Comparison of ENCODE assay signal across 10 cellular contexts in genomic region chr4:126627255-126627654, GRCh38.
DNase-seq lines count a peak whose midpoint lies in the region; ATAC-seq, FAIRE-seq and TF ChIP-seq lines count a peak whose summit lies in the region.
"Had no signal": no experiment of that assay in that cellular context is flagged by ENCODE, and none has a peak within 500 bp of the region (broad histone marks: within the 10 kb centered on the region; RNA-seq: fewer than 3 reads in every experiment).

No MANE protein-coding gene starts in this region.

- SMC1A ChIA-PET in GM12878 (lab: Charles Lee; ENCODE audit: uncharacterized antibody, unreplicated experiment): no interaction called here

- no peak overlapping the region for H2BK15ac ChIP-seq in mesendoderm (replicated peaks; ENCODE audit: low read depth)

- no peak overlapping the region for H3K56ac ChIP-seq in mesendoderm (ENCODE audit: low read length)

- H3K18ac ChIP-seq in mesendoderm (ENCODE audit: low read length): no peak overlapping the region

- H4K8ac ChIP-seq in mesendoderm (ENCODE audit: low read depth, low read length): no peak overlapping the region

- CTCF ChIA-PET in GM12878 (lab: Yijun Ruan, JAX): interaction anchor here (0.6 kb wide), 1 partner anchor 341 kb away, joined by 3 read pairs; no protein-coding TSS in a partner anchor

- in situ Hi-C loops in GM12878 (cut with MboI): no loop called here

- H3K4me1 ChIP-seq in GM12878 (ENCODE audit: control insufficient read depth, insufficient read depth, low read length) (no peaks in the 10 kb centered on the region), mesendoderm (ENCODE audit: control insufficient read depth, low read depth, low read length) (no peaks in the 10 kb centered on the region)
- H3K4me1 ChIP-seq: pancreas had no signal

- ATAC-seq in GM12878: peak; percentile 64; the same call in 2 of the 3 replicates
- no peak for ATAC-seq in activated naive CD4-positive, alpha-beta T cell treated with anti-CD3 and anti-CD28 coated beads, Interleukin-2, amount 50 U/mL, for 72 hours
- ATAC-seq in GM18502 (IDR thresholded peaks at IDR 0.05; ENCODE audit: poor library complexity, unreplicated experiment): no peak
- ATAC-seq: pancreas had no signal

- no peak overlapping the region for H2AK5ac ChIP-seq in mesendoderm (ENCODE audit: low read length)

- no peaks in the 10 kb centered on the region for H3K9me3 ChIP-seq in GM12878 (replicated peaks; ENCODE audit: control insufficient read depth, insufficient read depth, low read length)
- H3K9me3 ChIP-seq: pancreas had no signal

- H3K79me2 ChIP-seq in GM12878 (ENCODE audit: control insufficient read depth, insufficient read depth, low read length) (no peaks in the 10 kb centered on the region), mesendoderm (ENCODE audit: control insufficient read depth, insufficient read depth, low read length) (no peaks in the 10 kb centered on the region)

- H3K27ac ChIP-seq in GM12878 (ENCODE audit: control insufficient read depth, insufficient read depth) (no peak overlapping the region), mesendoderm (ENCODE audit: low read depth, low read length) (no peak overlapping the region)
- H3K27ac ChIP-seq: pancreas had no signal

- TF ChIP-seq EP300 in GM12878 (IDR thresholded peaks at IDR 0.05; ENCODE audit: borderline replicate concordance in 1 of 2, control insufficient read depth in 1 of 2, low read depth in 2 of 2, low read length in 2 of 2): no peak

- H3K27ac Mint-ChIP-seq in activated naive CD4-positive, alpha-beta T cell treated with anti-CD3 and anti-CD28 coated beads, Interleukin-2, amount 50 U/mL, for 72 hours: no peak overlapping the region

- H3K9me3 Mint-ChIP-seq in activated naive CD4-positive, alpha-beta T cell treated with anti-CD3 and anti-CD28 coated beads, Interleukin-2, amount 50 U/mL, for 72 hours: peaks cover 4 to 19% of the 10 kb centered on the region in 2 donors

- RAD21 ChIA-PET in GM12878 (lab: Charles Lee; ENCODE audit: unreplicated experiment): no interaction called here

- H2BK120ac ChIP-seq in mesendoderm (ENCODE audit: low read depth, low read length): no peak overlapping the region

- FAIRE-seq in GM12878 (lab: Jason Lieb, UNC): no peak
- FAIRE-seq: pancreas had no signal

- no peak for TF ChIP-seq POLR2A in GM12878 (IDR thresholded peaks at IDR 0.05; ENCODE audit: low read depth, low read length)

- no peaks in the 10 kb centered on the region for H4K20me1 ChIP-seq in GM12878 (ENCODE audit: control insufficient read depth, insufficient read depth)

- H3K27me3 ChIP-seq in GM12878 (replicated peaks in 1 of 2; ENCODE audit: control insufficient read depth in 2 of 2, insufficient read depth in 2 of 2, low read length in 1 of 2) (no peaks in the 10 kb centered on the region), mesendoderm (ENCODE audit: insufficient read depth, low read length, poor library complexity) (no peaks in the 10 kb centered on the region)
- H3K27me3 ChIP-seq: pancreas had no signal

- no peak overlapping the region for H3K4ac ChIP-seq in mesendoderm (ENCODE audit: low read depth, low read length)

- DNase-seq in GM12865 (ENCODE audit: low read depth) (peak; percentile 8), LoVo (ENCODE audit: low spot score) (peak; percentile 2), GM12878 (ENCODE audit: low read depth, low spot score) (no peak), mesendoderm (peak; percentile 39)
- DNase-seq in activated naive CD4-positive, alpha-beta T cell treated with anti-CD3 and anti-CD28 coated beads, Interleukin-2, amount 50 U/mL, for 72 hours (ENCODE audit: low spot score in 2 of 2): no peak
- no peak for DNase-seq in activated naive CD4-positive, alpha-beta T cell (lab: John Stamatoyannopoulos, UW)
- DNase-seq: activated gamma-delta T cell, KBM-7, pancreas had no signal

- no peak overlapping the region for H4K5ac ChIP-seq in mesendoderm (ENCODE audit: low read length)

- no peak overlapping the region for H3K4me2 ChIP-seq in GM12878 (ENCODE audit: control insufficient read depth, insufficient read depth)
- H3K4me2 ChIP-seq in mesendoderm (ENCODE audit: low read length): no peak overlapping the region

- BruUV-seq in GM12878 (replicated peaks; lab: Mats Ljungman, UMichigan): no TSS peak

- H3K79me1 ChIP-seq in mesendoderm (ENCODE audit: low read length): no peaks in the 10 kb centered on the region

- H3K9ac ChIP-seq in GM12878 (ENCODE audit: control insufficient read depth, insufficient read depth, low read length): no peak overlapping the region
- H3K9ac ChIP-seq in mesendoderm (ENCODE audit: low read length): no peak overlapping the region

- no peaks in the 10 kb centered on the region for H3K36me3 Mint-ChIP-seq in activated naive CD4-positive, alpha-beta T cell treated with anti-CD3 and anti-CD28 coated beads, Interleukin-2, amount 50 U/mL, for 72 hours

- POLR2A ChIA-PET in GM12878 (lab: Charles Lee): no interaction called here

- peak; percentile 15 for TF ChIP-seq CTCF in GM12865 (IDR thresholded peaks at IDR 0.05; ENCODE audit: insufficient read depth, low read depth, low read length, missing control alignments)
- peak in 1 of 3 experiments; percentile 25; a peak in 1 of 6 replicates for TF ChIP-seq CTCF in GM12878 (IDR thresholded peaks at IDR 0.05 in 2 of 3, conservative IDR thresholded peaks at IDR 0.05 in 1 of 3; ENCODE audit: control insufficient read depth in 2 of 3, extremely low read depth in 1 of 3, insufficient read depth in 1 of 3, low read depth in 3 of 3, low read length in 3 of 3)

- no peak overlapping the region for H3K23ac ChIP-seq in mesendoderm (ENCODE audit: low read length)

- intact Hi-C loops in GM12878 (cut with micrococcal nuclease; ENCODE audit: unreplicated experiment): loop anchor here (5.0 kb wide), 1 partner anchor 775 kb away; no protein-coding TSS in a partner anchor

- no peak overlapping the region for H2BK5ac ChIP-seq in mesendoderm (ENCODE audit: low read length)

- H3K4me3 ChIP-seq in GM12865 (ENCODE audit: low read depth, low read length) (no peak overlapping the region), GM12878 (no peak overlapping the region), mesendoderm (ENCODE audit: low read length) (no peak overlapping the region)
- H3K4me3 ChIP-seq: pancreas had no signal

- TF ChIP-seq RAD21 in GM12878 (IDR thresholded peaks at IDR 0.05; ENCODE audit: insufficient read depth, low read depth, low read length): peak; percentile 36; the same call in 1 of the 2 replicates

- no peak overlapping the region for H2AFZ ChIP-seq in GM12878 (ENCODE audit: control insufficient read depth, low read depth, low read length)

- H3K36me3 ChIP-seq in GM12878 (ENCODE audit: control insufficient read depth in 2 of 2, insufficient read depth in 2 of 2, low read length in 1 of 2) (no peaks in the 10 kb centered on the region), mesendoderm (ENCODE audit: control insufficient read depth, insufficient read depth, low read length) (no peaks in the 10 kb centered on the region)
- H3K36me3 ChIP-seq: pancreas had no signal

TF ChIP-seq in GM12878, 131 proteins besides CTCF, POLR2A, EP300 and RAD21 (continues in another document):
- no peak for TF ChIP-seq SREBF1 (IDR thresholded peaks at IDR 0.05; ENCODE audit: low read length)
- no peak for TF ChIP-seq ZBED1 (IDR thresholded peaks at IDR 0.05; ENCODE audit: borderline replicate concordance)
- TF ChIP-seq USF2 (IDR thresholded peaks at IDR 0.05; ENCODE audit: borderline replicate concordance, low read depth, low read length): no peak
- TF ChIP-seq ATF3 (IDR thresholded peaks at IDR 0.05; ENCODE audit: borderline replicate concordance, extremely low read depth, low read depth, low read length): no peak
- TF ChIP-seq BCLAF1 (IDR thresholded peaks at IDR 0.05): no peak
- TF ChIP-seq FOXK2 (IDR thresholded peaks at IDR 0.05): no peak
- TF ChIP-seq IRF5 (IDR thresholded peaks at IDR 0.05; ENCODE audit: borderline replicate concordance): no peak

Comparison
In these comparisons a context has a peak if more than half of its experiments do, and no peak if none do; other contexts are left out.
1. DNase-seq: peak in GM12865 (single experiment), LoVo (single experiment) and mesendoderm (single experiment); none in GM12878 (single experiment), activated naive CD4-positive, alpha-beta T cell treated with anti-CD3 and anti-CD28 coated beads, Interleukin-2, amount 50 U/mL, for 72 hours (0 of 2) and activated naive CD4-positive, alpha-beta T cell (0 of 4).